In the genomic region with DNA sequence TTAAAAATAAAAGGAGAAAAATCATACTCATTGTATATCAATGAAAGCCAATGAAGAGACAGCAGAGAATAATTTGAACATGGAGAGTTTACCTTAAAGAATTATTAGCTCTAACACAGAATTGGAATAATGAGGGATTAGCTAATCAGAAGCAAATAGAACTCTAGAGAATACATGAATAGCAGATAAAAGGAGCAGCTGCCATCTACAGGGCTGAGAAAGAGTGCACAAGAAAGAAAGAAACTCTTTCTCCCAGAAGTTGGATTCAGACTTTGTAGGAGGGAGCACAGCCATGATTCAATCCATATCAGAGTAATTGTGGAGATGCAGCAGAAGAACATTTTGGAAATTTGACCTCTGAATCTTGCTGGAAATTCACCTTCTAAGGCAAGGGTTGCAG, we compare ENCODE assay signal across 19 cellular contexts.
A peak's percentile ranks its signal among the peaks of the same experiment; 100 is the strongest.
DNase-seq lines count a peak whose midpoint lies in the region; ATAC-seq, FAIRE-seq and TF ChIP-seq lines count a peak whose summit lies in the region.
"Had no signal": no experiment of that assay in that cellular context is flagged by ENCODE, and none has a peak within 500 bp of the region (broad histone marks: within the 10 kb centered on the region; RNA-seq: fewer than 3 reads in every experiment).

No MANE protein-coding gene starts in this region.

- TF ChIP-seq EP300 in Ishikawa (IDR thresholded peaks at IDR 0.05; ENCODE audit: borderline replicate concordance) (no peak), HepG2 (IDR thresholded peaks at IDR 0.05; ENCODE audit: low read depth in 2 of 2, low read length in 2 of 2) (no peak), HepG2 (CRISPR knock-in tag; IDR thresholded peaks at IDR 0.05; ENCODE audit: borderline replicate concordance) (no peak)

- H3K27ac ChIP-seq in HepG2 (ENCODE audit: extremely low read length, insufficient read depth, low read length) = no peak overlapping the region
- no peak overlapping the region for H3K27ac ChIP-seq in small intestine (ENCODE audit: low read depth in 1 of 2, low read length in 1 of 2)
- H3K27ac ChIP-seq: SJSA1, suprapubic skin had no signal

- CTCF ChIA-PET in HepG2 (lab: Yijun Ruan, JAX; ENCODE audit: low intra/inter-chr PET ratio, low total read pairs) = no interaction called here

- no peaks in the 10 kb centered on the region for H3K4me1 ChIP-seq in HepG2 (ENCODE audit: insufficient read depth, low read length)
- H3K4me1 ChIP-seq in small intestine (ENCODE audit: control insufficient read depth in 2 of 2, insufficient read depth in 1 of 2, low read depth in 1 of 2, low read length in 1 of 2) = no peaks in the 10 kb centered on the region
- H3K4me1 ChIP-seq: SJSA1, suprapubic skin had no signal

- TF ChIP-seq POLR2A in HepG2 (IDR thresholded peaks at IDR 0.05; ENCODE audit: insufficient read depth in 1 of 2, low read depth in 2 of 2, low read length in 2 of 2) = no peak

- FAIRE-seq in HepG2 (lab: Jason Lieb, UNC) (no peak), small intestine (lab: Jason Lieb, UNC) (no peak)
- FAIRE-seq: HTR-8/SVneo had no signal

- no TSS peak for BruUV-seq in HepG2 (replicated peaks; lab: Mats Ljungman, UMichigan)

- intact Hi-C loops in HepG2 (cut with micrococcal nuclease; ENCODE audit: unreplicated experiment) = loop anchor here (2.0 kb wide), 1 partner anchor 71 kb away; no protein-coding TSS in a partner anchor

- in situ Hi-C loops in HepG2 (cut with HindIII; ENCODE audit: extremely low pct_ligation_motif_present, low pct_unique_long_range_greater_than_20kb) = no loop called here

- H3K9me3 ChIP-seq in HepG2 (ENCODE audit: low read length) = no peaks in the 10 kb centered on the region
- H3K9me3 ChIP-seq in small intestine (ENCODE audit: control insufficient read depth, low read depth) = no peaks in the 10 kb centered on the region
- H3K9me3 ChIP-seq: SJSA1, suprapubic skin had no signal

- H3K4me2 ChIP-seq in HepG2 (ENCODE audit: low read depth, low read length) = no peak overlapping the region

- no peak overlapping the region for H2AFZ ChIP-seq in HepG2 (ENCODE audit: low read length)

- H3K27me3 ChIP-seq in HepG2 (ENCODE audit: control insufficient read depth in 1 of 2, insufficient read depth in 2 of 2, low read length in 2 of 2) (no peaks in the 10 kb centered on the region), small intestine (ENCODE audit: control insufficient read depth in 2 of 2, insufficient read depth in 2 of 2, low read length in 2 of 2) (no peaks in the 10 kb centered on the region)
- H3K27me3 ChIP-seq: SJSA1, suprapubic skin had no signal

- peak; percentile 35 for TF ChIP-seq RAD21 in Ishikawa (IDR thresholded peaks at IDR 0.05; ENCODE audit: low read depth)
- no peak for TF ChIP-seq RAD21 in HepG2 (CRISPR knock-in tag; IDR thresholded peaks at IDR 0.05)

- H3K4me3 ChIP-seq in HepG2 (replicated peaks in 1 of 3; ENCODE audit: insufficient read depth in 1 of 3, low read depth in 2 of 3, low read length in 3 of 3) = no peak overlapping the region
- H3K4me3 ChIP-seq in small intestine (ENCODE audit: low read depth in 1 of 2, low read length in 2 of 2) = no peak overlapping the region
- H3K4me3 ChIP-seq: SJSA1, suprapubic skin had no signal

- H3K36me3 ChIP-seq in HepG2 (replicated peaks in 1 of 2; ENCODE audit: control insufficient read depth in 1 of 2, insufficient read depth in 2 of 2, low read length in 2 of 2) = no peaks in the 10 kb centered on the region
- H3K36me3 ChIP-seq in small intestine (ENCODE audit: control insufficient read depth in 2 of 2, insufficient read depth in 2 of 2, low read length in 2 of 2) = no peaks in the 10 kb centered on the region
- H3K36me3 ChIP-seq: SJSA1, suprapubic skin had no signal

- DNase-seq in DMS 273 (lab: John Stamatoyannopoulos, UW; ENCODE audit: unreplicated experiment) (peak; percentile 49), DMS 273 treated with DMSO at 0.1 percent for 48 hours (lab: John Stamatoyannopoulos, UW) (no peak), amniotic epithelial cell (ENCODE audit: low read depth) (peak; percentile 22), HepG2 (ENCODE audit: low spot score) (no peak), dermis blood vessel endothelial cell (no peak), small intestine (no peak), kidney tubule cell (ENCODE audit: low spot score) (no peak)
- DNase-seq: 8988T; activated CD8-positive, alpha-beta memory T cell treated with anti-CD3 and anti-CD28 coated beads, Interleukin-2, amount 10 ng/mL, durations not matched to agents 7 days and 5 days; COR-L47; hypothalamus; NCI-H1105 treated with DMSO at 0.1 percent for 48 hours; NCI-H526 treated with DMSO at 0.1 percent for 48 hours; nucleus accumbens had no signal

- POLR2A ChIA-PET in HepG2 (lab: Yijun Ruan, JAX) = no interaction called here

- H4K20me1 ChIP-seq in HepG2 (ENCODE audit: insufficient read depth, low read length) = no peaks in the 10 kb centered on the region

- peak; percentile 23; the same call in 1 of the 2 replicates for TF ChIP-seq CTCF in HepG2 (CRISPR knock-in tag; IDR thresholded peaks at IDR 0.05)

- no peaks in the 10 kb centered on the region for H3K79me2 ChIP-seq in HepG2 (ENCODE audit: insufficient read depth, low read length)

- no peak for ATAC-seq in HepG2
- ATAC-seq: activated CD8-positive, alpha-beta memory T cell treated with anti-CD3 and anti-CD28 coated beads, Interleukin-2, amount 10 ng/mL, durations not matched to agents 7 days and 5 days; activated naive CD4-positive, alpha-beta T cell treated with anti-CD3 and anti-CD28 coated beads, Interleukin-2, amount 50 U/mL, for 72 hours had no signal

- H3K9ac ChIP-seq in HepG2 (ENCODE audit: insufficient read depth, low read depth, low read length) = no peak overlapping the region

TF ChIP-seq in Ishikawa, 13 proteins besides CTCF, POLR2A, EP300 and RAD21 (continues in another document):
- TF ChIP-seq REST (IDR thresholded peaks at IDR 0.05; ENCODE audit: low read depth) (no peak), ZBTB7A (IDR thresholded peaks at IDR 0.05; ENCODE audit: low read depth) (no peak), NFIC (IDR thresholded peaks at IDR 0.05) (no peak), FOXM1 (IDR thresholded peaks at IDR 0.05; ENCODE audit: borderline replicate concordance, low read depth) (no peak), TEAD4 (IDR thresholded peaks at IDR 0.05) (no peak)

TF ChIP-seq in HepG2, 621 proteins besides CTCF, POLR2A, EP300 and RAD21:
- TF ChIP-seq STAG1 (CRISPR knock-in tag; IDR thresholded peaks at IDR 0.05) = peak; percentile 42; the same call in 1 of the 2 replicates
- TF ChIP-seq SALL2 (CRISPR knock-in tag; IDR thresholded peaks at IDR 0.05) = no peak
TF ChIP-seq in HepG2: peak in this region for 1.

Comparison
In these comparisons a context has a peak if more than half of its experiments do, and no peak if none do; other contexts are left out.
1. DNase-seq: peak in DMS 273 (single experiment) and amniotic epithelial cell (single experiment); none in DMS 273 treated with DMSO at 0.1 percent for 48 hours (single experiment), HepG2 (single experiment), dermis blood vessel endothelial cell (single experiment), small intestine (single experiment) and kidney tubule cell (single experiment).